ENCODE assay signal across 12 cellular contexts in the genomic region with DNA sequence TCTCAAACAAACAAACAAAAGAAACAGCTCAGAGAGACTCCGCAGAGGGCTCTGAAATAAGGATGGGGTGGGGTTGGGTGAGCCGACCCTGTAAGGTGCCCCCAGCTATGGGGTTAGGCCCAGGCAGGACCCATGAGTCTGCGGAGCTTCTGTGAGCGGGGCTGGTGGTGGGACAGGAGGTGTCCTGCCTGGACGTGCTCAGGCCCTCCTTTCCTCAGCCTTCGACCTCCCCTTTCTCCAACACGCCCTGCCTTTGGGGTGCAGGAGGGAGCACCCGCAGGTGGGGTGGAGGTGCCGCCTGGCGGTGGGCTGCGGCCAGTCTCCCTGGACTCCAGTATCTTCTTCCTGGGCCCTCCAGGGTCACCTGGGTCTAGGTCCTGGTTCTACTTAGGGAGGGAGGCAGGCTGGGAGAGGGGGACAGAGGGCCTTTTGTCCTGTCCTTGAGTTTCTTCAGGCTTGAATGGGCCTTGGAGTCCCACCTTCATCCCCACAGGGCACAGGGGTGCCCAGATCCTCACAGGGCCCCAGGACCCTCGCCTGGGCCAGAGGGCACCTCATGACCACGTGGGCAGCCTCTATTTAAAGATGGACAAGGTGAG. TPM values are rescaled to one million over a fixed set of nuclear protein-coding genes. Genes with fewer than 3 reads are reported as not detected.
DNase-seq lines count a peak whose midpoint lies in the region; ATAC-seq and TF ChIP-seq lines count a peak whose summit lies in the region.
"Had no signal": no experiment of that assay in that cellular context is flagged by ENCODE, and none has a peak within 500 bp of the region (broad histone marks: within the 10 kb centered on the region; RNA-seq: fewer than 3 reads in every experiment).

No MANE protein-coding gene starts in this region.

- peaks cover 32 to 83% (median 70%) of the 10 kb centered on the region in 12 donors for H3K4me1 ChIP-seq in heart left ventricle

- H3K27me3 ChIP-seq in heart left ventricle, result no peaks in the 10 kb centered on the region
- H3K27me3 ChIP-seq: MG63 had no signal

- 83 to 92% (median 89%) methylated on average over 8 to 13 of the region's 13 CpGs for WGBS in heart left ventricle, 4 donors

- no peak for TF ChIP-seq POLR2A in heart left ventricle (IDR thresholded peaks at IDR 0.05)

- no peak overlapping the region for H3K27ac Mint-ChIP-seq in activated CD8-positive, alpha-beta memory T cell treated with anti-CD3 and anti-CD28 coated beads, Interleukin-2, amount 10 ng/mL, durations not matched to agents 7 days and 5 days
- H3K27ac Mint-ChIP-seq: activated naive CD4-positive, alpha-beta T cell treated with anti-CD3 and anti-CD28 coated beads, Interleukin-2, amount 50 U/mL, for 24 hours; T-helper 1 cell treated with Interleukin-12 subunit alpha and Interleukin-12 subunit beta and Interleukin-4 antibody, amounts not matched to agents 30 μg/mL and 1 μg/mL, for 36 hours had no signal

- no peaks in the 10 kb centered on the region for H3K27me3 Mint-ChIP-seq in activated CD8-positive, alpha-beta memory T cell treated with anti-CD3 and anti-CD28 coated beads, Interleukin-2, amount 10 ng/mL, durations not matched to agents 7 days and 5 days
- H3K27me3 Mint-ChIP-seq: activated naive CD4-positive, alpha-beta T cell treated with anti-CD3 and anti-CD28 coated beads, Interleukin-2, amount 50 U/mL, for 24 hours had no signal

- DNase-seq in heart left ventricle, result peak in 4 of 5 donors; percentile 7 to 46 (median 32)
- DNase-seq in cardiac septum (ENCODE audit: low spot score), result no peak
- peak; percentile 30 for DNase-seq in left ventricle myocardium superior
- peak; percentile 72 for DNase-seq in posterior vena cava (ENCODE audit: low spot score)
- no peak for DNase-seq in NCI-H1694 treated with DMSO at 0.1 percent for 48 hours (lab: John Stamatoyannopoulos, UW)
- DNase-seq in foreskin fibroblast, result no peak
- no peak for DNase-seq in activated CD8-positive, alpha-beta memory T cell treated with anti-CD3 and anti-CD28 coated beads, Interleukin-2, amount 10 ng/mL, durations not matched to agents 7 days and 5 days
- DNase-seq: DMS79 treated with DMSO at 0.1 percent for 48 hours, MG63 had no signal

- H3K4me1 Mint-ChIP-seq in activated CD8-positive, alpha-beta memory T cell treated with anti-CD3 and anti-CD28 coated beads, Interleukin-2, amount 10 ng/mL, durations not matched to agents 7 days and 5 days, result peaks cover 4% of the 10 kb centered on the region

- H3K36me3 ChIP-seq in heart left ventricle, result peaks cover 0 to 19% (median under 1%) of the 10 kb centered on the region in 9 donors

- H3K27ac ChIP-seq in heart left ventricle, result peak overlapping the region; percentile 85 to 99 (median 96)

- no peaks in the 10 kb centered on the region for H3K9me3 Mint-ChIP-seq in activated CD8-positive, alpha-beta memory T cell treated with anti-CD3 and anti-CD28 coated beads, Interleukin-2, amount 10 ng/mL, durations not matched to agents 7 days and 5 days (ENCODE audit: low read depth)
- H3K9me3 Mint-ChIP-seq: activated naive CD4-positive, alpha-beta T cell treated with anti-CD3 and anti-CD28 coated beads, Interleukin-2, amount 50 U/mL, for 24 hours; T-helper 1 cell treated with Interleukin-12 subunit alpha and Interleukin-12 subunit beta and Interleukin-4 antibody, amounts not matched to agents 30 μg/mL and 1 μg/mL, for 36 hours had no signal

- no peak overlapping the region for H3K4me3 Mint-ChIP-seq in activated CD8-positive, alpha-beta memory T cell treated with anti-CD3 and anti-CD28 coated beads, Interleukin-2, amount 10 ng/mL, durations not matched to agents 7 days and 5 days
- H3K4me3 Mint-ChIP-seq: activated naive CD4-positive, alpha-beta T cell treated with anti-CD3 and anti-CD28 coated beads, Interleukin-2, amount 50 U/mL, for 24 hours; T-helper 1 cell treated with Interleukin-12 subunit alpha and Interleukin-12 subunit beta and Interleukin-4 antibody, amounts not matched to agents 30 μg/mL and 1 μg/mL, for 36 hours had no signal

- H3K9me3 ChIP-seq in heart left ventricle, result no peaks in the 10 kb centered on the region
- H3K9me3 ChIP-seq: MG63 had no signal

- H3K36me3 Mint-ChIP-seq in activated CD8-positive, alpha-beta memory T cell treated with anti-CD3 and anti-CD28 coated beads, Interleukin-2, amount 10 ng/mL, durations not matched to agents 7 days and 5 days, result peaks cover 1% of the 10 kb centered on the region
- H3K36me3 Mint-ChIP-seq: activated naive CD4-positive, alpha-beta T cell treated with anti-CD3 and anti-CD28 coated beads, Interleukin-2, amount 50 U/mL, for 24 hours had no signal

- CTCF ChIA-PET in activated CD8-positive, alpha-beta memory T cell treated with anti-CD3 and anti-CD28 coated beads, Interleukin-2, amount 10 ng/mL, durations not matched to agents 7 days and 5 days (lab: Charles Lee), result interaction anchor here (1.0 to 1.2 kb wide), 2 partner anchors 25 to 47 kb away, joined by 3 read pairs; no protein-coding TSS in a partner anchor

- H3K4me3 ChIP-seq in heart left ventricle, result no peak overlapping the region
- H3K4me3 ChIP-seq in foreskin fibroblast (ENCODE audit: low read depth in 1 of 2, low read length in 2 of 2), result no peak overlapping the region
- H3K4me3 ChIP-seq: MG63 had no signal

- ATAC-seq in heart left ventricle, result no peak
- no peak for ATAC-seq in left ventricle myocardium superior
- ATAC-seq in GM18517 (IDR thresholded peaks at IDR 0.05; ENCODE audit: unreplicated experiment), result no peak
- ATAC-seq in activated CD8-positive, alpha-beta memory T cell treated with anti-CD3 and anti-CD28 coated beads, Interleukin-2, amount 10 ng/mL, durations not matched to agents 7 days and 5 days, result no peak

- intact Hi-C loops in heart left ventricle (cut with DNase I), result no loop called here
- intact Hi-C loops in cardiac septum (cut with DNase I), result no loop called here
- intact Hi-C loops in left ventricle myocardium superior (cut with micrococcal nuclease), result no loop called here
- intact Hi-C loops in posterior vena cava (cut with DNase I), result no loop called here

- no peak for TF ChIP-seq CTCF in heart left ventricle (IDR thresholded peaks at IDR 0.05)
- no peak for TF ChIP-seq CTCF in foreskin fibroblast (IDR thresholded peaks at IDR 0.05; ENCODE audit: low read depth, low read length)

RNA-seq across cellular contexts. Expression of gene PRR33, which starts 12.3 kb away (rescaled TPM):
- total RNA-seq in heart left ventricle (1 to 10 TPM in 8 of 9 donors, under 1 TPM in 1; 0.81 to 5.1 (median 2.4) TPM), cardiac septum (0.75 TPM), left ventricle myocardium superior (4.4 TPM), posterior vena cava (under 1 TPM in 1 of 2 donors, not detected in 1; 0.14 TPM)
- 1 to 10 TPM in 1 of 2 donors, under 1 TPM in 1; 0.08 to 4.6 TPM for polyA plus RNA-seq in heart left ventricle
- total RNA-seq in activated CD8-positive, alpha-beta memory T cell treated with anti-CD3 and anti-CD28 coated beads, Interleukin-2, amount 10 ng/mL, durations not matched to agents 7 days and 5 days, result not detected

RNA-seq across cellular contexts. Expression of gene LSP1, which starts 26.6 kb away (rescaled TPM):
- 10 to 100 TPM; 11.4 to 86.8 (median 16.4) TPM for total RNA-seq in heart left ventricle
- 10 to 100 TPM; 10.0 to 20.6 TPM for polyA plus RNA-seq in heart left ventricle
- total RNA-seq in cardiac septum, result 35.1 TPM
- 22.9 TPM for total RNA-seq in left ventricle myocardium superior
- 100 to 1,000 TPM in 1 of 2 donors, 10 to 100 TPM in 1; 39.1 to 122 TPM for total RNA-seq in posterior vena cava
- total RNA-seq in activated CD8-positive, alpha-beta memory T cell treated with anti-CD3 and anti-CD28 coated beads, Interleukin-2, amount 10 ng/mL, durations not matched to agents 7 days and 5 days, result 100 to 1,000 TPM; 574 to 702 TPM

RNA-seq across cellular contexts. Expression of gene TNNT3, which starts 40.1 kb away (rescaled TPM):
- total RNA-seq in heart left ventricle (10 to 100 TPM; 17.1 to 84.5 (median 49.0) TPM), cardiac septum (41.5 TPM), left ventricle myocardium superior (46.1 TPM), posterior vena cava (10 to 100 TPM; 17.9 to 45.3 TPM)
- 10 to 100 TPM; 40.8 to 45.5 TPM for polyA plus RNA-seq in heart left ventricle
- 1 to 10 TPM; 1.1 to 7.6 TPM for total RNA-seq in activated CD8-positive, alpha-beta memory T cell treated with anti-CD3 and anti-CD28 coated beads, Interleukin-2, amount 10 ng/mL, durations not matched to agents 7 days and 5 days

RNA-seq across cellular contexts. Expression of gene TNNI2, which starts 40.7 kb away (rescaled TPM):
- 1 to 10 TPM in 1 of 9 donors, under 1 TPM in 1, not detected in 7; 0.72 to 3.3 TPM for total RNA-seq in heart left ventricle
- polyA plus RNA-seq in heart left ventricle, result under 1 TPM in 1 of 2 donors, not detected in 1; 0.22 TPM
- 0.78 TPM for total RNA-seq in cardiac septum
- not detected for total RNA-seq in left ventricle myocardium superior
- total RNA-seq in posterior vena cava, result 1 to 10 TPM; 1.0 to 1.3 TPM
- total RNA-seq in activated CD8-positive, alpha-beta memory T cell treated with anti-CD3 and anti-CD28 coated beads, Interleukin-2, amount 10 ng/mL, durations not matched to agents 7 days and 5 days, result 1 to 10 TPM in 1 of 2 experiments, not detected in 1; 1.0 TPM

RNA-seq across cellular contexts. Expression of gene SYT8, which starts 44.7 kb away (rescaled TPM):
- not detected for total RNA-seq in heart left ventricle
- under 1 TPM in 1 of 2 donors, not detected in 1; 0.08 TPM for polyA plus RNA-seq in heart left ventricle
- total RNA-seq in cardiac septum, result not detected
- total RNA-seq in left ventricle myocardium superior, result not detected
- total RNA-seq in posterior vena cava, result not detected
- total RNA-seq in activated CD8-positive, alpha-beta memory T cell treated with anti-CD3 and anti-CD28 coated beads, Interleukin-2, amount 10 ng/mL, durations not matched to agents 7 days and 5 days, result not detected

Comparison
In these comparisons a context has a peak if more than half of its experiments do, and no peak if none do; other contexts are left out.
1. DNase-seq: peak in heart left ventricle (4 of 5), left ventricle myocardium superior (single experiment) and posterior vena cava (single experiment); none in cardiac septum (single experiment), NCI-H1694 treated with DMSO at 0.1 percent for 48 hours (single experiment), foreskin fibroblast (0 of 2) and activated CD8-positive, alpha-beta memory T cell treated with anti-CD3 and anti-CD28 coated beads, Interleukin-2, amount 10 ng/mL, durations not matched to agents 7 days and 5 days (single experiment).
2. RNA of gene LSP1, which starts 26.6 kb away (total RNA-seq): 574 to 702 TPM in activated CD8-positive, alpha-beta memory T cell treated with anti-CD3 and anti-CD28 coated beads, Interleukin-2, amount 10 ng/mL, durations not matched to agents 7 days and 5 days; 39.1 to 122 TPM in posterior vena cava, 35.1 TPM in cardiac septum (single experiment), 22.9 TPM in left ventricle myocardium superior (single experiment) and 11.4 to 86.8 TPM in heart left ventricle; every median in the first group is over 4 times any median in the second.